10 cellular contexts compared by ENCODE assay signal in the genomic region with DNA sequence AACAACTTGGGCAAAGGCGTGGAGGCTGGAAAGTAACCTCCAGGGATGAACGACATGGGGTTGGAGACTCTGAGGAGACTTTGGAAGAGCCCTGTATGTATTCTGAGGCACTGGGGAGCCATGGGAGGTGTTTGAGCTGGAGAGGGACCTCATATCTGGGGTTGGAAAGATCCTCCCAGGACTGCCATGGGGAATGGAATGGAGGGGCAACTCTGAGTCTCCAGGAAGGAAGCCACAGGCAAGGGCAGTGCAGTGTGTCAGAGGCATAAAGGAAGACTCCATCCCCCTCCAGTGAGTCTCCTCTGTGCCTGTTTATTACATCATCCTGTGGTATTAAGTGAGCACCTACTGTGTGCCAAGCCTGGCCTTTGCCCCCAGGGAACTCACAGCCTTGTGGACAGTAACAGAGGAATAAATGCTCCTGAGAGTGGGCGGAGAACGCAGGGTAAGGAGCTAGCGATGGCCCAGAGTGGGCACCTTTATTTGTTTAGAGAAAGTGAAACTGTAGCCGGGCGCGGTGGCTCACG. TPM values are rescaled to one million over a fixed set of nuclear protein-coding genes. Genes with fewer than 3 reads are reported as not detected.
DNase-seq lines count a peak whose midpoint lies in the region; ATAC-seq and TF ChIP-seq lines count a peak whose summit lies in the region.
"Had no signal": no experiment of that assay in that cellular context is flagged by ENCODE, and none has a peak within 500 bp of the region (broad histone marks: within the 10 kb centered on the region; RNA-seq: fewer than 3 reads in every experiment).

No MANE protein-coding gene starts in this region.

- H3K27ac Mint-ChIP-seq in activated CD8-positive, alpha-beta T cell treated with anti-CD3 and anti-CD28 coated beads for 36 hours, result peak overlapping the region; percentile 86

- H3K27ac ChIP-seq in lower lobe of right lung, result peak overlapping the region; percentile 74
- H3K27ac ChIP-seq in tibial artery, result peak overlapping the region; percentile 25 to 64

- POLR2A ChIA-PET in activated CD8-positive, alpha-beta T cell treated with anti-CD3 and anti-CD28 coated beads for 36 hours (lab: Charles Lee), result interaction anchor here (0.7 to 11.0 kb wide), 8 partner anchors 14 to 128 kb away, joined by 3 to 102 read pairs (median 4); a partner anchor contains a TSS

- peak overlapping the region; percentile 75 for H3K4me3 Mint-ChIP-seq in activated T-cell treated with anti-CD3 and anti-CD28 coated beads, Interleukin-2, amount 50 U/mL, for 4 hours
- H3K4me3 Mint-ChIP-seq in activated CD8-positive, alpha-beta T cell treated with anti-CD3 and anti-CD28 coated beads for 36 hours, result peak overlapping the region; percentile 85

- H3K36me3 Mint-ChIP-seq in activated T-cell treated with anti-CD3 and anti-CD28 coated beads, Interleukin-2, amount 50 U/mL, for 4 hours (ENCODE audit: insufficient read depth), result peaks cover 16% of the 10 kb centered on the region
- H3K36me3 Mint-ChIP-seq in activated CD8-positive, alpha-beta T cell treated with anti-CD3 and anti-CD28 coated beads for 36 hours (ENCODE audit: low read depth), result peaks cover 42% of the 10 kb centered on the region

- DNase-seq in activated T-cell treated with anti-CD3 and anti-CD28 coated beads, Interleukin-2, amount 50 U/mL, for 4 hours, result no peak
- no peak for DNase-seq in activated T-cell treated with anti-CD3 and anti-CD28 coated beads, Interleukin-2, amount 50 U/mL, for 48 hours
- no peak for DNase-seq in activated CD8-positive, alpha-beta T cell treated with anti-CD3 and anti-CD28 coated beads for 36 hours
- DNase-seq in lower lobe of right lung, result no peak
- no peak for DNase-seq in tibial artery
- DNase-seq in NOMO-1 (lab: John Stamatoyannopoulos, UW; ENCODE audit: unreplicated experiment in 2 of 2), result no peak
- DNase-seq in stimulated activated naive CD4-positive, alpha-beta T cell (lab: John Stamatoyannopoulos, UW), result no peak
- no peak for DNase-seq in DMS53 treated with DMSO at 0.1 percent for 48 hours (lab: John Stamatoyannopoulos, UW; ENCODE audit: unreplicated experiment)
- DNase-seq: amniotic stem cell had no signal

- no peaks in the 10 kb centered on the region for H3K9me3 Mint-ChIP-seq in activated T-cell treated with anti-CD3 and anti-CD28 coated beads, Interleukin-2, amount 50 U/mL, for 4 hours
- H3K9me3 Mint-ChIP-seq in activated CD8-positive, alpha-beta T cell treated with anti-CD3 and anti-CD28 coated beads for 36 hours, result no peaks in the 10 kb centered on the region

- H3K36me3 ChIP-seq in lower lobe of right lung (peaks cover 47% of the 10 kb centered on the region), tibial artery (peaks cover 13 to 51% (median 48%) of the 10 kb centered on the region in 3 donors)

- peak overlapping the region; percentile 40 for H3K4me3 ChIP-seq in lower lobe of right lung
- H3K4me3 ChIP-seq in tibial artery, result peak overlapping the region in 1 of 2 donors; percentile 10

- no peaks in the 10 kb centered on the region for H3K27me3 Mint-ChIP-seq in activated T-cell treated with anti-CD3 and anti-CD28 coated beads, Interleukin-2, amount 50 U/mL, for 4 hours (ENCODE audit: low read depth)
- no peaks in the 10 kb centered on the region for H3K27me3 Mint-ChIP-seq in activated CD8-positive, alpha-beta T cell treated with anti-CD3 and anti-CD28 coated beads for 36 hours

- H3K4me1 ChIP-seq in lower lobe of right lung (peaks cover 52% of the 10 kb centered on the region), tibial artery (peaks cover 0 to 51% (median 43%) of the 10 kb centered on the region in 4 donors)

- CTCF ChIA-PET in activated CD8-positive, alpha-beta T cell treated with anti-CD3 and anti-CD28 coated beads for 36 hours (lab: Charles Lee), result interaction anchor here (1.0 to 4.9 kb wide), 14 partner anchors 9 to 122 kb away, joined by 3 to 29 read pairs (median 6); a partner anchor contains a TSS

- no peaks in the 10 kb centered on the region for H3K9me3 ChIP-seq in lower lobe of right lung
- H3K9me3 ChIP-seq in tibial artery, result no peaks in the 10 kb centered on the region

- no peaks in the 10 kb centered on the region for H3K27me3 ChIP-seq in lower lobe of right lung (ENCODE audit: low read depth)
- H3K27me3 ChIP-seq in tibial artery, result no peaks in the 10 kb centered on the region

- TF ChIP-seq CTCF in activated CD8-positive, alpha-beta T cell treated with anti-CD3 and anti-CD28 coated beads for 36 hours (IDR thresholded peaks at IDR 0.05), result no peak
- TF ChIP-seq CTCF in lower lobe of right lung (IDR thresholded peaks at IDR 0.05) (no peak), tibial artery (IDR thresholded peaks at IDR 0.05) (no peak)

- peaks cover 31% of the 10 kb centered on the region for H3K4me1 Mint-ChIP-seq in activated T-cell treated with anti-CD3 and anti-CD28 coated beads, Interleukin-2, amount 50 U/mL, for 4 hours (ENCODE audit: low read depth)
- H3K4me1 Mint-ChIP-seq in activated CD8-positive, alpha-beta T cell treated with anti-CD3 and anti-CD28 coated beads for 36 hours (ENCODE audit: low read depth), result peaks cover 31% of the 10 kb centered on the region

- ATAC-seq in activated T-cell treated with anti-CD3 and anti-CD28 coated beads, Interleukin-2, amount 50 U/mL, for 4 hours, result no peak
- ATAC-seq in activated CD8-positive, alpha-beta T cell treated with anti-CD3 and anti-CD28 coated beads for 36 hours, result no peak
- ATAC-seq in lower lobe of right lung, result no peak

- intact Hi-C loops in activated CD8-positive, alpha-beta T cell treated with anti-CD3 and anti-CD28 coated beads for 36 hours (cut with micrococcal nuclease), result no loop called here
- intact Hi-C loops in lower lobe of right lung (cut with DNase I) (no loop called here), tibial artery (cut with DNase I; ENCODE audit: low total_unique reads) (loop anchor here (5.0 kb wide), 2 partner anchors 37 to 122 kb away; a partner anchor contains a TSS)

RNA-seq across cellular contexts. Expression of a gene that starts 7.7 kb away (rescaled TPM):
- total RNA-seq in activated T-cell treated with anti-CD3 and anti-CD28 coated beads, Interleukin-2, amount 50 U/mL, for 4 hours, result under 1 TPM in 1 of 3 donors, not detected in 2; 0.11 TPM
- total RNA-seq in activated CD8-positive, alpha-beta T cell treated with anti-CD3 and anti-CD28 coated beads for 36 hours, result not detected
- total RNA-seq in lower lobe of right lung, result 7.5 TPM

RNA-seq across cellular contexts. Expression of a gene that starts 18.0 kb away (rescaled TPM):
- under 1 TPM; 0.63 to 0.95 (median 0.89) TPM for total RNA-seq in activated T-cell treated with anti-CD3 and anti-CD28 coated beads, Interleukin-2, amount 50 U/mL, for 4 hours
- total RNA-seq in activated CD8-positive, alpha-beta T cell treated with anti-CD3 and anti-CD28 coated beads for 36 hours, result 1 to 10 TPM; 1.0 TPM
- not detected for total RNA-seq in lower lobe of right lung

RNA-seq across cellular contexts. Expression of a gene that starts 25.1 kb away (rescaled TPM):
- total RNA-seq in activated T-cell treated with anti-CD3 and anti-CD28 coated beads, Interleukin-2, amount 50 U/mL, for 4 hours, result 1 to 10 TPM; 3.9 to 9.4 (median 5.8) TPM
- total RNA-seq in activated CD8-positive, alpha-beta T cell treated with anti-CD3 and anti-CD28 coated beads for 36 hours, result 1 to 10 TPM; 4.5 to 6.1 TPM
- total RNA-seq in lower lobe of right lung, result 1.9 TPM

RNA-seq across cellular contexts. Expression of a gene that starts 33.7 kb away (rescaled TPM):
- total RNA-seq in activated T-cell treated with anti-CD3 and anti-CD28 coated beads, Interleukin-2, amount 50 U/mL, for 4 hours, result not detected
- under 1 TPM; 0.16 to 0.27 TPM for total RNA-seq in activated CD8-positive, alpha-beta T cell treated with anti-CD3 and anti-CD28 coated beads for 36 hours
- not detected for total RNA-seq in lower lobe of right lung
- total RNA-seq: left colon had no signal

RNA-seq across cellular contexts. Expression of a gene that starts 37.6 kb away (rescaled TPM):
- 100 to 1,000 TPM; 174 to 195 (median 179) TPM for total RNA-seq in activated T-cell treated with anti-CD3 and anti-CD28 coated beads, Interleukin-2, amount 50 U/mL, for 4 hours
- 100 to 1,000 TPM; 157 to 163 TPM for total RNA-seq in activated CD8-positive, alpha-beta T cell treated with anti-CD3 and anti-CD28 coated beads for 36 hours
- total RNA-seq in lower lobe of right lung, result 55.6 TPM
